In the genomic region with DNA sequence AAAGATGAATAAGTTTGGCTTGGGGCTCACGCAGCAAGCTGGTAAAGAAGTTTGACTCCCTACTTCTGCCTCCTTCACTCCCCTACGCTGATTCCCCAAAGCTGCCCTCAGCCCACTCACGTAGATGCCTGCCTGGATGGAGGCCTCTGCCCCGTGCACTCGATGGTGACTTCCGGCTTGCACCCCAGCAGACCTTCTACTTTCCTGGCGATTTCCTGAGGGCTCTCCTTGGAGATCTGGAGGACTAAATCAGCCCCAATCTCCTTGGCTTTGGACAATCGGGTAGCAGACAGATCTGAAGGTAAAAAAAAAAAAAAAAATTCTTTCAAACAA, we compare ENCODE assay signal across 1 cellular context.
TF ChIP-seq lines count a peak whose summit lies in the region.
"Not testable (repeated sequence)": the region's sequence is repeated elsewhere in the genome, so short reads cannot be mapped to it uniquely, and the experiment has no call there.

No MANE protein-coding gene starts in this region.

TF ChIP-seq in K562, 482 proteins besides CTCF, POLR2A, EP300 and RAD21:
- TF ChIP-seq DMBX1 (CRISPR knock-in tag; IDR thresholded peaks at IDR 0.05; ENCODE audit: borderline replicate concordance): peak; percentile 80
- TF ChIP-seq, protein P1, sequence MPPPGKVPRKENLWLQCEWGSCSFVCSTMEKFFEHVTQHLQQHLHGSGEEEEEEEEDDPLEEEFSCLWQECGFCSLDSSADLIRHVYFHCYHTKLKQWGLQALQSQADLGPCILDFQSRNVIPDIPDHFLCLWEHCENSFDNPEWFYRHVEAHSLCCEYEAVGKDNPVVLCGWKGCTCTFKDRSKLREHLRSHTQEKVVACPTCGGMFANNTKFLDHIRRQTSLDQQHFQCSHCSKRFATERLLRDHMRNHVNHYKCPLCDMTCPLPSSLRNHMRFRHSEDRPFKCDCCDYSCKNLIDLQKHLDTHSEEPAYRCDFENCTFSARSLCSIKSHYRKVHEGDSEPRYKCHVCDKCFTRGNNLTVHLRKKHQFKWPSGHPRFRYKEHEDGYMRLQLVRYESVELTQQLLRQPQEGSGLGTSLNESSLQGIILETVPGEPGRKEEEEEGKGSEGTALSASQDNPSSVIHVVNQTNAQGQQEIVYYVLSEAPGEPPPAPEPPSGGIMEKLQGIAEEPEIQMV (tag; conservative IDR thresholded peaks at IDR 0.05; ENCODE audit: low read depth): 0 out of 2 replicates have a peak, but pooled peaks have one; percentile 46
- not testable (repeated sequence) for TF ChIP-seq NR2C1 (IDR thresholded peaks at IDR 0.05)
- 0 out of 2 replicates have a peak, but pooled peaks have one; percentile 32 for TF ChIP-seq NR2C1 (tag; IDR thresholded peaks at IDR 0.05)
- TF ChIP-seq GABPA (tag; conservative IDR thresholded peaks at IDR 0.05; ENCODE audit: low read depth): peak; percentile 34; the same call in 1 of the 2 replicates
- TF ChIP-seq ZKSCAN8 (CRISPR knock-in tag; IDR thresholded peaks at IDR 0.05): peak; percentile 44; the same call in 1 of the 2 replicates
- 0 out of 2 replicates have a peak, but pooled peaks have one; percentile 37 for TF ChIP-seq KLF6 (CRISPR knock-in tag; IDR thresholded peaks at IDR 0.05; ENCODE audit: borderline replicate concordance)
- TF ChIP-seq SMAD4 (CRISPR knock-in tag; conservative IDR thresholded peaks at IDR 0.05): peak; percentile 36; the same call in 1 of the 2 replicates
- TF ChIP-seq TRIM24 (IDR thresholded peaks at IDR 0.05): 0 out of 4 replicates have a peak, but pooled peaks of 1 of the 2 experiments have one; percentile 3
- TF ChIP-seq ETV1 (tag; conservative IDR thresholded peaks at IDR 0.05; ENCODE audit: low read depth): 0 out of 2 replicates have a peak, but pooled peaks have one; percentile 48
- TF ChIP-seq CXXC5 (CRISPR knock-in tag; IDR thresholded peaks at IDR 0.05): peak; percentile 24
- TF ChIP-seq, protein P2, sequence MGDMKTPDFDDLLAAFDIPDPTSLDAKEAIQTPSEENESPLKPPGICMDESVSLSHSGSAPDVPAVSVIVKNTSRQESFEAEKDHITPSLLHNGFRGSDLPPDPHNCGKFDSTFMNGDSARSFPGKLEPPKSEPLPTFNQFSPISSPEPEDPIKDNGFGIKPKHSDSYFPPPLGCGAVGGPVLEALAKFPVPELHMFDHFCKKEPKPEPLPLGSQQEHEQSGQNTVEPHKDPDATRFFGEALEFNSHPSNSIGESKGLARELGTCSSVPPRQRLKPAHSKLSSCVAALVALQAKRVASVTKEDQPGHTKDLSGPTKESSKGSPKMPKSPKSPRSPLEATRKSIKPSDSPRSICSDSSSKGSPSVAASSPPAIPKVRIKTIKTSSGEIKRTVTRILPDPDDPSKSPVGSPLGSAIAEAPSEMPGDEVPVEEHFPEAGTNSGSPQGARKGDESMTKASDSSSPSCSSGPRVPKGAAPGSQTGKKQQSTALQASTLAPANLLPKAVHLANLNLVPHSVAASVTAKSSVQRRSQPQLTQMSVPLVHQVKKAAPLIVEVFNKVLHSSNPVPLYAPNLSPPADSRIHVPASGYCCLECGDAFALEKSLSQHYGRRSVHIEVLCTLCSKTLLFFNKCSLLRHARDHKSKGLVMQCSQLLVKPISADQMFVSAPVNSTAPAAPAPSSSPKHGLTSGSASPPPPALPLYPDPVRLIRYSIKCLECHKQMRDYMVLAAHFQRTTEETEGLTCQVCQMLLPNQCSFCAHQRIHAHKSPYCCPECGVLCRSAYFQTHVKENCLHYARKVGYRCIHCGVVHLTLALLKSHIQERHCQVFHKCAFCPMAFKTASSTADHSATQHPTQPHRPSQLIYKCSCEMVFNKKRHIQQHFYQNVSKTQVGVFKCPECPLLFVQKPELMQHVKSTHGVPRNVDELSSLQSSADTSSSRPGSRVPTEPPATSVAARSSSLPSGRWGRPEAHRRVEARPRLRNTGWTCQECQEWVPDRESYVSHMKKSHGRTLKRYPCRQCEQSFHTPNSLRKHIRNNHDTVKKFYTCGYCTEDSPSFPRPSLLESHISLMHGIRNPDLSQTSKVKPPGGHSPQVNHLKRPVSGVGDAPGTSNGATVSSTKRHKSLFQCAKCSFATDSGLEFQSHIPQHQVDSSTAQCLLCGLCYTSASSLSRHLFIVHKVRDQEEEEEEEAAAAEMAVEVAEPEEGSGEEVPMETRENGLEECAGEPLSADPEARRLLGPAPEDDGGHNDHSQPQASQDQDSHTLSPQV (IDR thresholded peaks at IDR 0.05): peak; percentile 46; the same call in 1 of the 2 replicates
- TF ChIP-seq ZBTB17 (CRISPR knock-in tag; IDR thresholded peaks at IDR 0.05): peak; percentile 20; the same call in 1 of the 2 replicates
- TF ChIP-seq, protein P3, sequence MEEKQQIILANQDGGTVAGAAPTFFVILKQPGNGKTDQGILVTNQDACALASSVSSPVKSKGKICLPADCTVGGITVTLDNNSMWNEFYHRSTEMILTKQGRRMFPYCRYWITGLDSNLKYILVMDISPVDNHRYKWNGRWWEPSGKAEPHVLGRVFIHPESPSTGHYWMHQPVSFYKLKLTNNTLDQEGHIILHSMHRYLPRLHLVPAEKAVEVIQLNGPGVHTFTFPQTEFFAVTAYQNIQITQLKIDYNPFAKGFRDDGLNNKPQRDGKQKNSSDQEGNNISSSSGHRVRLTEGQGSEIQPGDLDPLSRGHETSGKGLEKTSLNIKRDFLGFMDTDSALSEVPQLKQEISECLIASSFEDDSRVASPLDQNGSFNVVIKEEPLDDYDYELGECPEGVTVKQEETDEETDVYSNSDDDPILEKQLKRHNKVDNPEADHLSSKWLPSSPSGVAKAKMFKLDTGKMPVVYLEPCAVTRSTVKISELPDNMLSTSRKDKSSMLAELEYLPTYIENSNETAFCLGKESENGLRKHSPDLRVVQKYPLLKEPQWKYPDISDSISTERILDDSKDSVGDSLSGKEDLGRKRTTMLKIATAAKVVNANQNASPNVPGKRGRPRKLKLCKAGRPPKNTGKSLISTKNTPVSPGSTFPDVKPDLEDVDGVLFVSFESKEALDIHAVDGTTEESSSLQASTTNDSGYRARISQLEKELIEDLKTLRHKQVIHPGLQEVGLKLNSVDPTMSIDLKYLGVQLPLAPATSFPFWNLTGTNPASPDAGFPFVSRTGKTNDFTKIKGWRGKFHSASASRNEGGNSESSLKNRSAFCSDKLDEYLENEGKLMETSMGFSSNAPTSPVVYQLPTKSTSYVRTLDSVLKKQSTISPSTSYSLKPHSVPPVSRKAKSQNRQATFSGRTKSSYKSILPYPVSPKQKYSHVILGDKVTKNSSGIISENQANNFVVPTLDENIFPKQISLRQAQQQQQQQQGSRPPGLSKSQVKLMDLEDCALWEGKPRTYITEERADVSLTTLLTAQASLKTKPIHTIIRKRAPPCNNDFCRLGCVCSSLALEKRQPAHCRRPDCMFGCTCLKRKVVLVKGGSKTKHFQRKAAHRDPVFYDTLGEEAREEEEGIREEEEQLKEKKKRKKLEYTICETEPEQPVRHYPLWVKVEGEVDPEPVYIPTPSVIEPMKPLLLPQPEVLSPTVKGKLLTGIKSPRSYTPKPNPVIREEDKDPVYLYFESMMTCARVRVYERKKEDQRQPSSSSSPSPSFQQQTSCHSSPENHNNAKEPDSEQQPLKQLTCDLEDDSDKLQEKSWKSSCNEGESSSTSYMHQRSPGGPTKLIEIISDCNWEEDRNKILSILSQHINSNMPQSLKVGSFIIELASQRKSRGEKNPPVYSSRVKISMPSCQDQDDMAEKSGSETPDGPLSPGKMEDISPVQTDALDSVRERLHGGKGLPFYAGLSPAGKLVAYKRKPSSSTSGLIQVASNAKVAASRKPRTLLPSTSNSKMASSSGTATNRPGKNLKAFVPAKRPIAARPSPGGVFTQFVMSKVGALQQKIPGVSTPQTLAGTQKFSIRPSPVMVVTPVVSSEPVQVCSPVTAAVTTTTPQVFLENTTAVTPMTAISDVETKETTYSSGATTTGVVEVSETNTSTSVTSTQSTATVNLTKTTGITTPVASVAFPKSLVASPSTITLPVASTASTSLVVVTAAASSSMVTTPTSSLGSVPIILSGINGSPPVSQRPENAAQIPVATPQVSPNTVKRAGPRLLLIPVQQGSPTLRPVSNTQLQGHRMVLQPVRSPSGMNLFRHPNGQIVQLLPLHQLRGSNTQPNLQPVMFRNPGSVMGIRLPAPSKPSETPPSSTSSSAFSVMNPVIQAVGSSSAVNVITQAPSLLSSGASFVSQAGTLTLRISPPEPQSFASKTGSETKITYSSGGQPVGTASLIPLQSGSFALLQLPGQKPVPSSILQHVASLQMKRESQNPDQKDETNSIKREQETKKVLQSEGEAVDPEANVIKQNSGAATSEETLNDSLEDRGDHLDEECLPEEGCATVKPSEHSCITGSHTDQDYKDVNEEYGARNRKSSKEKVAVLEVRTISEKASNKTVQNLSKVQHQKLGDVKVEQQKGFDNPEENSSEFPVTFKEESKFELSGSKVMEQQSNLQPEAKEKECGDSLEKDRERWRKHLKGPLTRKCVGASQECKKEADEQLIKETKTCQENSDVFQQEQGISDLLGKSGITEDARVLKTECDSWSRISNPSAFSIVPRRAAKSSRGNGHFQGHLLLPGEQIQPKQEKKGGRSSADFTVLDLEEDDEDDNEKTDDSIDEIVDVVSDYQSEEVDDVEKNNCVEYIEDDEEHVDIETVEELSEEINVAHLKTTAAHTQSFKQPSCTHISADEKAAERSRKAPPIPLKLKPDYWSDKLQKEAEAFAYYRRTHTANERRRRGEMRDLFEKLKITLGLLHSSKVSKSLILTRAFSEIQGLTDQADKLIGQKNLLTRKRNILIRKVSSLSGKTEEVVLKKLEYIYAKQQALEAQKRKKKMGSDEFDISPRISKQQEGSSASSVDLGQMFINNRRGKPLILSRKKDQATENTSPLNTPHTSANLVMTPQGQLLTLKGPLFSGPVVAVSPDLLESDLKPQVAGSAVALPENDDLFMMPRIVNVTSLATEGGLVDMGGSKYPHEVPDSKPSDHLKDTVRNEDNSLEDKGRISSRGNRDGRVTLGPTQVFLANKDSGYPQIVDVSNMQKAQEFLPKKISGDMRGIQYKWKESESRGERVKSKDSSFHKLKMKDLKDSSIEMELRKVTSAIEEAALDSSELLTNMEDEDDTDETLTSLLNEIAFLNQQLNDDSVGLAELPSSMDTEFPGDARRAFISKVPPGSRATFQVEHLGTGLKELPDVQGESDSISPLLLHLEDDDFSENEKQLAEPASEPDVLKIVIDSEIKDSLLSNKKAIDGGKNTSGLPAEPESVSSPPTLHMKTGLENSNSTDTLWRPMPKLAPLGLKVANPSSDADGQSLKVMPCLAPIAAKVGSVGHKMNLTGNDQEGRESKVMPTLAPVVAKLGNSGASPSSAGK (IDR thresholded peaks at IDR 0.05): peak; percentile 25; the same call in 1 of the 2 replicates
- TF ChIP-seq DPF2 (IDR thresholded peaks at IDR 0.05): peak; percentile 5
- TF ChIP-seq, protein P4, sequence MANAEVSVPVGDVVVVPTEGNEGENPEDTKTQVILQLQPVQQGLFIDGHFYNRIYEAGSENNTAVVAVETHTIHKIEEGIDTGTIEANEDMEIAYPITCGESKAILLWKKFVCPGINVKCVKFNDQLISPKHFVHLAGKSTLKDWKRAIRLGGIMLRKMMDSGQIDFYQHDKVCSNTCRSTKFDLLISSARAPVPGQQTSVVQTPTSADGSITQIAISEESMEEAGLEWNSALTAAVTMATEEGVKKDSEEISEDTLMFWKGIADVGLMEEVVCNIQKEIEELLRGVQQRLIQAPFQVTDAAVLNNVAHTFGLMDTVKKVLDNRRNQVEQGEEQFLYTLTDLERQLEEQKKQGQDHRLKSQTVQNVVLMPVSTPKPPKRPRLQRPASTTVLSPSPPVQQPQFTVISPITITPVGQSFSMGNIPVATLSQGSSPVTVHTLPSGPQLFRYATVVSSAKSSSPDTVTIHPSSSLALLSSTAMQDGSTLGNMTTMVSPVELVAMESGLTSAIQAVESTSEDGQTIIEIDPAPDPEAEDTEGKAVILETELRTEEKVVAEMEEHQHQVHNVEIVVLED (CRISPR knock-in tag; IDR thresholded peaks at IDR 0.05): 0 out of 2 replicates have a peak, but pooled peaks have one; percentile 14
- 0 out of 2 replicates have a peak, but pooled peaks have one; percentile 58 for TF ChIP-seq OTX1 (CRISPR knock-in tag; IDR thresholded peaks at IDR 0.05)
- TF ChIP-seq, protein P5, sequence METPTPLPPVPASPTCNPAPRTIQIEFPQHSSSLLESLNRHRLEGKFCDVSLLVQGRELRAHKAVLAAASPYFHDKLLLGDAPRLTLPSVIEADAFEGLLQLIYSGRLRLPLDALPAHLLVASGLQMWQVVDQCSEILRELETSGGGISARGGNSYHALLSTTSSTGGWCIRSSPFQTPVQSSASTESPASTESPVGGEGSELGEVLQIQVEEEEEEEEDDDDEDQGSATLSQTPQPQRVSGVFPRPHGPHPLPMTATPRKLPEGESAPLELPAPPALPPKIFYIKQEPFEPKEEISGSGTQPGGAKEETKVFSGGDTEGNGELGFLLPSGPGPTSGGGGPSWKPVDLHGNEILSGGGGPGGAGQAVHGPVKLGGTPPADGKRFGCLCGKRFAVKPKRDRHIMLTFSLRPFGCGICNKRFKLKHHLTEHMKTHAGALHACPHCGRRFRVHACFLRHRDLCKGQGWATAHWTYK (CRISPR knock-in tag; IDR thresholded peaks at IDR 0.05): 0 out of 2 replicates have a peak, but pooled peaks have one; percentile 26
